ENCODE assay signal across 8 cellular contexts in genomic region chr3:189961525-189962161, GRCh38.
DNase-seq lines count a peak whose midpoint lies in the region; FAIRE-seq and TF ChIP-seq lines count a peak whose summit lies in the region.

No MANE protein-coding gene starts in this region.

- H3K4me3 ChIP-seq in fibroblast of villous mesenchyme (ENCODE audit: low read depth, low read length) (no peak overlapping the region), thyroid gland (replicated peaks in 1 of 3) (no peak overlapping the region)

- intact Hi-C loops in thyroid gland (cut with DNase I): loop anchor here (5.0 to 10.0 kb wide), 3 partner anchors 241 to 463 kb away; partner anchors contain the start of gene CLDN1

- H3K27me3 ChIP-seq in thyroid gland: no peaks in the 10 kb centered on the region

- no peaks in the 10 kb centered on the region for H3K36me3 ChIP-seq in thyroid gland

- DNase-seq in EL (peak; percentile 83), H54 (ENCODE audit: insufficient read length, low spot score) (peak; percentile 68), M059J (ENCODE audit: low read depth) (peak; percentile 86), RPMI7951 (ENCODE audit: low read depth) (peak; percentile 82), fibroblast of villous mesenchyme (ENCODE audit: low read depth) (peak; percentile 81), nucleus accumbens (lab: John Stamatoyannopoulos, UW) (peak in 52 of 56 donors; percentile 8 to 89 (median 56)), thyroid gland (peak; percentile 70 to 81)
- peak; percentile 27 to 42 for DNase-seq in activated T-helper 1 cell treated with anti-CD3 and anti-CD28 coated beads, Interleukin-2, amount 50 U/mL, for 16 hours (ENCODE audit: low read depth in 1 of 2, low spot score in 1 of 2)

- peak; percentile 98 for FAIRE-seq in H54 (lab: Jason Lieb, UNC)

- H3K27ac ChIP-seq in thyroid gland: no peak overlapping the region

- H3K9me3 ChIP-seq in thyroid gland: no peaks in the 10 kb centered on the region

- WGBS in thyroid gland, 2 donors: 3% methylated on average over 8 of the region's 8 CpGs

- TF ChIP-seq CTCF in fibroblast of villous mesenchyme (IDR thresholded peaks at IDR 0.05; ENCODE audit: insufficient read depth, low read depth, low read length) (peak; percentile 98), thyroid gland (IDR thresholded peaks at IDR 0.05) (peak; percentile 70 to 93 (median 88))

- TF ChIP-seq POLR2A in H54 (IDR thresholded peaks at IDR 0.05; ENCODE audit: low read depth, low read length) (no peak), thyroid gland (IDR thresholded peaks at IDR 0.05) (no peak)

- no peaks in the 10 kb centered on the region for H3K4me1 ChIP-seq in thyroid gland

Comparison
In these comparisons a context has a peak if more than half of its experiments do, and no peak if none do; other contexts are left out.
1. DNase-seq: peak in every context shown above with its lines; median percentile 86 in M059J; 83 in EL; 82 in RPMI7951; 81 in fibroblast of villous mesenchyme; 76 in thyroid gland; 68 in H54; 56 in nucleus accumbens; 34 in activated T-helper 1 cell treated with anti-CD3 and anti-CD28 coated beads, Interleukin-2, amount 50 U/mL, for 16 hours.